In the genomic region with DNA sequence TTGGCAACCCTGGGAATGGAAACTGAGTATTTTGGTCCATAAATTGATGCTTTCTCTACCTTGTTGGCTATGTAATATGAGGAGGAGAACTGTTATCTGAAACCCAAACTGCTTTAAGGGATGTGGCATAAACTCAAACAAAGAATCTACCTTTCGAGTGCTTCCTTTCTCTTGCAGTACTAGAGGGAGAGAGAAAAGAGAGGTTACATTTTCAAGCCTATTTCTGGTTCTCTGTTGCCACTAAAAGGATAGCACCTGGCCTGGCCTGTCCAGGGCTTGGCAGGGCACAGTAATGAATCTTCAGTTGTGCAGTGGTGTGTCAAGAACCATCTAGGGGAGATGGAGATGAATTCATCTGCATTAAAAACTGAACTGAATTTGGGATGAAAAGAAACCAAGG, we compare ENCODE assay signal across 28 cellular contexts.
"Had no signal": no experiment of that assay in that cellular context is flagged by ENCODE, and none has a peak within 500 bp of the region (broad histone marks: within the 10 kb centered on the region; RNA-seq: fewer than 3 reads in every experiment).

No MANE protein-coding gene starts in this region.

- H3K4me2 ChIP-seq: SK-N-SH had no signal

- H3K27ac Mint-ChIP-seq: activated CD4-positive, alpha-beta memory T cell treated with anti-CD3 and anti-CD28 coated beads for 36 hours; activated CD4-positive, alpha-beta T cell treated with anti-CD3 and anti-CD28 coated beads, Interleukin-2, amount 10 ng/mL, durations not matched to agents 7 days and 5 days; activated naive CD8-positive, alpha-beta T cell treated with anti-CD3 and anti-CD28 coated beads, Interleukin-2, amount 10 ng/mL, durations not matched to agents 7 days and 5 days had no signal

- H3K4me3 ChIP-seq: adrenal gland, Peyer's patch, SJCRH30 had no signal

- H3K27ac ChIP-seq: adrenal gland, Peyer's patch, RWPE1, SJCRH30, VCaP had no signal

- DNase-seq: activated CD4-positive, alpha-beta memory T cell treated with anti-CD3 and anti-CD28 coated beads for 36 hours; activated CD4-positive, alpha-beta T cell treated with anti-CD3 and anti-CD28 coated beads, Interleukin-2, amount 10 ng/mL, durations not matched to agents 7 days and 5 days; activated CD4-positive, CD25-positive, alpha-beta regulatory T cell; activated CD8-positive, alpha-beta memory T cell treated with anti-CD3 and anti-CD28 coated beads for 24 hours; activated gamma-delta T cell; activated naive CD4-positive, alpha-beta T cell treated with anti-CD3 and anti-CD28 coated beads, Interleukin-2, amount 10 ng/mL, durations not matched to agents 7 days and 5 days; activated naive CD8-positive, alpha-beta T cell treated with anti-CD3 and anti-CD28 coated beads, Interleukin-2, amount 10 ng/mL, durations not matched to agents 7 days and 5 days; activated T-cell treated with anti-CD3 and anti-CD28 coated beads, Interleukin-2, amount 50 U/mL, for 4 hours; adrenal gland; anterior cingulate cortex; cerebellar nuclear complex; KG1; NCI-H1092; NCI-H1417 treated with DMSO at 0.1 percent for 48 hours; NCI-H1694; NCI-H2081 treated with DMSO at 0.1 percent for 48 hours; NCI-H446; NCI-H526; NCI-H774; NK-92 treated with Interleukin-12 subunit alpha and Interleukin-12 subunit beta, amount 100 ng/mL, for 24 hours; Peyer's patch; Right ventricle myocardium superior; SJCRH30; SK-N-SH; T-helper 1 cell had no signal

- FAIRE-seq: colon had no signal

- H3K36me3 ChIP-seq: adrenal gland, Peyer's patch, SJCRH30 had no signal

- ATAC-seq: activated T-cell treated with anti-CD3 and anti-CD28 coated beads, Interleukin-2, amount 50 U/mL, for 4 hours had no signal

- H3K4me1 ChIP-seq: Peyer's patch, SJCRH30 had no signal

- H3K9me3 ChIP-seq: adrenal gland, Peyer's patch, SJCRH30, SK-N-SH had no signal

- H3K9me3 Mint-ChIP-seq: activated CD4-positive, alpha-beta memory T cell treated with anti-CD3 and anti-CD28 coated beads for 36 hours; activated CD4-positive, alpha-beta T cell treated with anti-CD3 and anti-CD28 coated beads, Interleukin-2, amount 10 ng/mL, durations not matched to agents 7 days and 5 days; activated naive CD4-positive, alpha-beta T cell treated with anti-CD3 and anti-CD28 coated beads, Interleukin-2, amount 10 ng/mL, durations not matched to agents 7 days and 5 days; activated naive CD8-positive, alpha-beta T cell treated with anti-CD3 and anti-CD28 coated beads, Interleukin-2, amount 10 ng/mL, durations not matched to agents 7 days and 5 days had no signal

- H3K9me2 ChIP-seq: SK-N-SH had no signal

- H3K9ac ChIP-seq: SK-N-SH had no signal

- H3K4me3 Mint-ChIP-seq: activated CD4-positive, alpha-beta memory T cell treated with anti-CD3 and anti-CD28 coated beads for 36 hours; activated CD4-positive, alpha-beta T cell treated with anti-CD3 and anti-CD28 coated beads, Interleukin-2, amount 10 ng/mL, durations not matched to agents 7 days and 5 days; activated naive CD4-positive, alpha-beta T cell treated with anti-CD3 and anti-CD28 coated beads, Interleukin-2, amount 10 ng/mL, durations not matched to agents 7 days and 5 days; activated naive CD8-positive, alpha-beta T cell treated with anti-CD3 and anti-CD28 coated beads, Interleukin-2, amount 10 ng/mL, durations not matched to agents 7 days and 5 days; activated T-cell treated with anti-CD3 and anti-CD28 coated beads, Interleukin-2, amount 50 U/mL, for 4 hours had no signal

- H3K4me1 Mint-ChIP-seq: activated CD4-positive, alpha-beta T cell treated with anti-CD3 and anti-CD28 coated beads, Interleukin-2, amount 10 ng/mL, durations not matched to agents 7 days and 5 days; activated naive CD4-positive, alpha-beta T cell treated with anti-CD3 and anti-CD28 coated beads, Interleukin-2, amount 10 ng/mL, durations not matched to agents 7 days and 5 days; activated naive CD8-positive, alpha-beta T cell treated with anti-CD3 and anti-CD28 coated beads, Interleukin-2, amount 10 ng/mL, durations not matched to agents 7 days and 5 days had no signal

- H3K36me3 Mint-ChIP-seq: activated CD4-positive, alpha-beta memory T cell treated with anti-CD3 and anti-CD28 coated beads for 36 hours; activated naive CD4-positive, alpha-beta T cell treated with anti-CD3 and anti-CD28 coated beads, Interleukin-2, amount 10 ng/mL, durations not matched to agents 7 days and 5 days; activated naive CD8-positive, alpha-beta T cell treated with anti-CD3 and anti-CD28 coated beads, Interleukin-2, amount 10 ng/mL, durations not matched to agents 7 days and 5 days had no signal

- H3K27me3 Mint-ChIP-seq: activated CD4-positive, alpha-beta memory T cell treated with anti-CD3 and anti-CD28 coated beads for 36 hours; activated CD4-positive, alpha-beta T cell treated with anti-CD3 and anti-CD28 coated beads, Interleukin-2, amount 10 ng/mL, durations not matched to agents 7 days and 5 days had no signal

- H3K27me3 ChIP-seq: adrenal gland, Peyer's patch had no signal
